ENCODE assay signal across 11 cellular contexts in the genomic region with DNA sequence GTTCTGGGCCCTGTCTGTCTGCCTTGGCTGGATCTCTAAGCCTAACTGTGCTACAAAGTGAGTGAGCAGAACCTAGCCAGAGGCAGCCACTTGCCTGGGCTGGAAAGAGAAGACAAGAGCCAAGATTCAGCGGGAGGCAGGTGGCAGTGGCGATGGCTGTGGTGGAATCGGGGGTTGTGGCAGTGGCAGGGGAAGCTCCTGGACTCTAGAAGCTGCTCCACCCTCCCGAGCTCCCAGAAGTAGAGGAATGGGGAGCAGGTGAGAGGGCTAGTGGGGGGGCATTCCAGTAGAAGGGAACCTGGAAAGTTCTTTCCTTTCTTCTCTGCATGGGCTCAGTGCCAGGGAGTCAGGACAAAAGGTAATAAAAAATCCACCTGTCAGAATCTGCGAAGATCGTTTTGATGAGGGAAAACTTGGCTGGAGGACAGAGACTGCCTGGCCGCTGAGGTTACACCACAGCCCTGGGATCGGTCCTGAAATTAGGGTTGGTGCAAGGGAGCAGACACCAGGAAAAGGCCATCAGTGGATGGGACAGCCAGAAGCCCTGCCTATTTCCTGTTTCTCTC. TPM values are rescaled to one million over a fixed set of nuclear protein-coding genes. Genes with fewer than 3 reads are reported as not detected.
A peak's percentile ranks its signal among the peaks of the same experiment; 100 is the strongest.
DNase-seq lines count a peak whose midpoint lies in the region; ATAC-seq and TF ChIP-seq lines count a peak whose summit lies in the region.
"Had no signal": no experiment of that assay in that cellular context is flagged by ENCODE, and none has a peak within 500 bp of the region (broad histone marks: within the 10 kb centered on the region; RNA-seq: fewer than 3 reads in every experiment).

No MANE protein-coding gene starts in this region.

- H3K4me3 Mint-ChIP-seq in activated CD8-positive, alpha-beta T cell treated with anti-CD3 and anti-CD28 coated beads, Interleukin-2, amount 10 ng/mL, durations not matched to agents 7 days and 5 days, result peak overlapping the region; percentile 75
- H3K4me3 Mint-ChIP-seq in activated CD8-positive, alpha-beta T cell treated with anti-CD3 and anti-CD28 coated beads for 36 hours, result no peak overlapping the region
- peak overlapping the region; percentile 83 for H3K4me3 Mint-ChIP-seq in glutamatergic neuron (ENCODE audit: unreplicated experiment)
- H3K4me3 Mint-ChIP-seq in stimulated activated naive B cell treated with anti-CD40 and anti-IgM and Interleukin-4, amounts not matched to agents 10 μg/mL and 1 μg/mL and 100 μg/mL, for 72 hours, result peak overlapping the region in 1 of 2 donors; percentile 64

- peaks cover 5% of the 10 kb centered on the region for H3K36me3 Mint-ChIP-seq in activated CD8-positive, alpha-beta T cell treated with anti-CD3 and anti-CD28 coated beads, Interleukin-2, amount 10 ng/mL, durations not matched to agents 7 days and 5 days (ENCODE audit: low read depth)
- peaks cover 4% of the 10 kb centered on the region for H3K36me3 Mint-ChIP-seq in activated CD8-positive, alpha-beta T cell treated with anti-CD3 and anti-CD28 coated beads for 36 hours (ENCODE audit: low read depth)
- H3K36me3 Mint-ChIP-seq in glutamatergic neuron (ENCODE audit: unreplicated experiment), result no peaks in the 10 kb centered on the region
- H3K36me3 Mint-ChIP-seq in stimulated activated naive B cell treated with anti-CD40 and anti-IgM and Interleukin-4, amounts not matched to agents 10 μg/mL and 1 μg/mL and 100 μg/mL, for 72 hours, result peaks cover 2 to 4% of the 10 kb centered on the region in 2 donors

- H3K27me3 ChIP-seq in RWPE2 (ENCODE audit: insufficient read depth, poor library complexity, severe bottlenecking), result no peaks in the 10 kb centered on the region
- H3K27me3 ChIP-seq: SJSA1 had no signal

- DNase-seq in activated CD8-positive, alpha-beta T cell treated with anti-CD3 and anti-CD28 coated beads, Interleukin-2, amount 10 ng/mL, durations not matched to agents 7 days and 5 days, result no peak
- DNase-seq in activated CD8-positive, alpha-beta T cell treated with anti-CD3 and anti-CD28 coated beads for 36 hours, result no peak
- peak; percentile 15 for DNase-seq in RWPE2 (ENCODE audit: low spot score)
- DNase-seq in glutamatergic neuron, result no peak
- no peak for DNase-seq in stimulated activated naive B cell treated with anti-CD40 and anti-IgM and Interleukin-4, amounts not matched to agents 10 μg/mL and 1 μg/mL and 100 μg/mL, for 72 hours
- no peak for DNase-seq in amniotic stem cell (lab: John Stamatoyannopoulos, UW)
- DNase-seq: activated CD8-positive, alpha-beta memory T cell treated with anti-CD3 and anti-CD28 coated beads, Interleukin-2, amount 50 U/mL, for 4 hours; NCI-H1417 treated with DMSO at 0.1 percent for 48 hours had no signal

- peaks cover 4% of the 10 kb centered on the region for H3K27me3 Mint-ChIP-seq in activated CD8-positive, alpha-beta T cell treated with anti-CD3 and anti-CD28 coated beads, Interleukin-2, amount 10 ng/mL, durations not matched to agents 7 days and 5 days (ENCODE audit: low read depth)
- H3K27me3 Mint-ChIP-seq in activated CD8-positive, alpha-beta T cell treated with anti-CD3 and anti-CD28 coated beads for 36 hours, result no peaks in the 10 kb centered on the region
- peaks cover 12% of the 10 kb centered on the region for H3K27me3 Mint-ChIP-seq in glutamatergic neuron (ENCODE audit: unreplicated experiment)
- no peaks in the 10 kb centered on the region for H3K27me3 Mint-ChIP-seq in stimulated activated naive B cell treated with anti-CD40 and anti-IgM and Interleukin-4, amounts not matched to agents 10 μg/mL and 1 μg/mL and 100 μg/mL, for 72 hours

- H3K9me3 ChIP-seq in RWPE2 (ENCODE audit: severe bottlenecking), result no peaks in the 10 kb centered on the region
- H3K9me3 ChIP-seq: SJSA1 had no signal

- ATAC-seq in activated CD8-positive, alpha-beta T cell treated with anti-CD3 and anti-CD28 coated beads, Interleukin-2, amount 10 ng/mL, durations not matched to agents 7 days and 5 days, result no peak
- ATAC-seq in activated CD8-positive, alpha-beta T cell treated with anti-CD3 and anti-CD28 coated beads for 36 hours, result no peak
- ATAC-seq in RWPE2 (ENCODE audit: low read depth) (no peak), GM21529 (IDR thresholded peaks at IDR 0.05; ENCODE audit: unreplicated experiment) (no peak), HG02623 (IDR thresholded peaks at IDR 0.05; ENCODE audit: unreplicated experiment) (no peak)
- ATAC-seq in stimulated activated naive B cell treated with anti-CD40 and anti-IgM and Interleukin-4, amounts not matched to agents 10 μg/mL and 1 μg/mL and 100 μg/mL, for 72 hours (replicated peaks), result no peak

- H3K4me1 ChIP-seq in RWPE2 (ENCODE audit: insufficient read depth, poor library complexity, severe bottlenecking), result peaks cover 4% of the 10 kb centered on the region

- H3K27ac Mint-ChIP-seq in activated CD8-positive, alpha-beta T cell treated with anti-CD3 and anti-CD28 coated beads, Interleukin-2, amount 10 ng/mL, durations not matched to agents 7 days and 5 days, result no peak overlapping the region
- H3K27ac Mint-ChIP-seq in activated CD8-positive, alpha-beta T cell treated with anti-CD3 and anti-CD28 coated beads for 36 hours, result no peak overlapping the region
- H3K27ac Mint-ChIP-seq in glutamatergic neuron (ENCODE audit: unreplicated experiment), result no peak overlapping the region
- H3K27ac Mint-ChIP-seq in stimulated activated naive B cell treated with anti-CD40 and anti-IgM and Interleukin-4, amounts not matched to agents 10 μg/mL and 1 μg/mL and 100 μg/mL, for 72 hours, result peak overlapping the region; percentile 33

- peaks cover 25% of the 10 kb centered on the region for H3K4me1 Mint-ChIP-seq in activated CD8-positive, alpha-beta T cell treated with anti-CD3 and anti-CD28 coated beads, Interleukin-2, amount 10 ng/mL, durations not matched to agents 7 days and 5 days (ENCODE audit: low read depth)
- peaks cover 17% of the 10 kb centered on the region for H3K4me1 Mint-ChIP-seq in activated CD8-positive, alpha-beta T cell treated with anti-CD3 and anti-CD28 coated beads for 36 hours (ENCODE audit: low read depth)
- peaks cover 8% of the 10 kb centered on the region for H3K4me1 Mint-ChIP-seq in glutamatergic neuron (ENCODE audit: low read depth, unreplicated experiment)
- peaks cover 22 to 39% of the 10 kb centered on the region in 2 donors for H3K4me1 Mint-ChIP-seq in stimulated activated naive B cell treated with anti-CD40 and anti-IgM and Interleukin-4, amounts not matched to agents 10 μg/mL and 1 μg/mL and 100 μg/mL, for 72 hours

- H3K4me3 ChIP-seq in RWPE2 (ENCODE audit: severe bottlenecking), result no peak overlapping the region
- H3K4me3 ChIP-seq: SJSA1 had no signal

- H3K36me3 ChIP-seq in RWPE2 (ENCODE audit: low read depth), result no peaks in the 10 kb centered on the region

- no peak for TF ChIP-seq CTCF in activated CD8-positive, alpha-beta T cell treated with anti-CD3 and anti-CD28 coated beads for 36 hours (IDR thresholded peaks at IDR 0.05)
- TF ChIP-seq CTCF in RWPE2 (IDR thresholded peaks at IDR 0.05; ENCODE audit: poor library complexity, severe bottlenecking) (no peak), glutamatergic neuron (IDR thresholded peaks at IDR 0.05; ENCODE audit: partially characterized antibody, unreplicated experiment) (no peak)

- intact Hi-C loops in activated CD8-positive, alpha-beta T cell treated with anti-CD3 and anti-CD28 coated beads for 36 hours (cut with micrococcal nuclease), result no loop called here

- POLR2A ChIA-PET in activated CD8-positive, alpha-beta T cell treated with anti-CD3 and anti-CD28 coated beads, Interleukin-2, amount 10 ng/mL, durations not matched to agents 7 days and 5 days (lab: Charles Lee), result no interaction called here
- POLR2A ChIA-PET in activated CD8-positive, alpha-beta T cell treated with anti-CD3 and anti-CD28 coated beads for 36 hours (lab: Charles Lee), result interaction anchor here (1.0 to 1.1 kb wide), 2 partner anchors 14 to 21 kb away, joined by 3 read pairs; no protein-coding TSS in a partner anchor

- no peak overlapping the region for H3K27ac ChIP-seq in RWPE2 (ENCODE audit: poor library complexity, severe bottlenecking)
- H3K27ac ChIP-seq: SJSA1 had no signal

- H3K9me3 Mint-ChIP-seq in activated CD8-positive, alpha-beta T cell treated with anti-CD3 and anti-CD28 coated beads, Interleukin-2, amount 10 ng/mL, durations not matched to agents 7 days and 5 days (ENCODE audit: insufficient read depth), result no peaks in the 10 kb centered on the region
- no peaks in the 10 kb centered on the region for H3K9me3 Mint-ChIP-seq in activated CD8-positive, alpha-beta T cell treated with anti-CD3 and anti-CD28 coated beads for 36 hours
- peaks cover 5% of the 10 kb centered on the region for H3K9me3 Mint-ChIP-seq in glutamatergic neuron (ENCODE audit: unreplicated experiment)
- H3K9me3 Mint-ChIP-seq in stimulated activated naive B cell treated with anti-CD40 and anti-IgM and Interleukin-4, amounts not matched to agents 10 μg/mL and 1 μg/mL and 100 μg/mL, for 72 hours, result no peaks in the 10 kb centered on the region

- CTCF ChIA-PET in activated CD8-positive, alpha-beta T cell treated with anti-CD3 and anti-CD28 coated beads, Interleukin-2, amount 10 ng/mL, durations not matched to agents 7 days and 5 days (lab: Charles Lee), result interaction anchor here (0.8 kb wide), 1 partner anchor 23 kb away, joined by 3 read pairs; no protein-coding TSS in a partner anchor
- CTCF ChIA-PET in activated CD8-positive, alpha-beta T cell treated with anti-CD3 and anti-CD28 coated beads for 36 hours (lab: Charles Lee), result interaction anchor here (1.2 to 1.5 kb wide), 2 partner anchors 11 to 23 kb away, joined by 3 to 5 read pairs; no protein-coding TSS in a partner anchor

RNA-seq across cellular contexts. Expression of a gene that starts 1.7 kb away (rescaled TPM):
- 10 to 100 TPM; 21.9 to 22.2 TPM for total RNA-seq in activated CD8-positive, alpha-beta T cell treated with anti-CD3 and anti-CD28 coated beads, Interleukin-2, amount 10 ng/mL, durations not matched to agents 7 days and 5 days
- 10 to 100 TPM; 11.8 to 12.7 TPM for total RNA-seq in activated CD8-positive, alpha-beta T cell treated with anti-CD3 and anti-CD28 coated beads for 36 hours
- total RNA-seq in glutamatergic neuron (ENCODE audit: unreplicated experiment), result 95.8 TPM

RNA-seq across cellular contexts. Expression of a gene that starts 2.3 kb away (rescaled TPM):
- 100 to 1,000 TPM; 114 to 125 TPM for total RNA-seq in activated CD8-positive, alpha-beta T cell treated with anti-CD3 and anti-CD28 coated beads, Interleukin-2, amount 10 ng/mL, durations not matched to agents 7 days and 5 days
- total RNA-seq in activated CD8-positive, alpha-beta T cell treated with anti-CD3 and anti-CD28 coated beads for 36 hours, result 10 to 100 TPM; 95.3 to 98.5 TPM
- total RNA-seq in glutamatergic neuron (ENCODE audit: unreplicated experiment), result 166 TPM

RNA-seq across cellular contexts. Expression of a gene that starts 28.0 kb away (rescaled TPM):
- total RNA-seq in activated CD8-positive, alpha-beta T cell treated with anti-CD3 and anti-CD28 coated beads, Interleukin-2, amount 10 ng/mL, durations not matched to agents 7 days and 5 days, result 10 to 100 TPM; 15.9 to 18.8 TPM
- 10 to 100 TPM; 12.7 to 15.2 TPM for total RNA-seq in activated CD8-positive, alpha-beta T cell treated with anti-CD3 and anti-CD28 coated beads for 36 hours
- total RNA-seq in glutamatergic neuron (ENCODE audit: unreplicated experiment), result 44.2 TPM
